Comparison of ENCODE assay signal across 30 cellular contexts in the genomic region with DNA sequence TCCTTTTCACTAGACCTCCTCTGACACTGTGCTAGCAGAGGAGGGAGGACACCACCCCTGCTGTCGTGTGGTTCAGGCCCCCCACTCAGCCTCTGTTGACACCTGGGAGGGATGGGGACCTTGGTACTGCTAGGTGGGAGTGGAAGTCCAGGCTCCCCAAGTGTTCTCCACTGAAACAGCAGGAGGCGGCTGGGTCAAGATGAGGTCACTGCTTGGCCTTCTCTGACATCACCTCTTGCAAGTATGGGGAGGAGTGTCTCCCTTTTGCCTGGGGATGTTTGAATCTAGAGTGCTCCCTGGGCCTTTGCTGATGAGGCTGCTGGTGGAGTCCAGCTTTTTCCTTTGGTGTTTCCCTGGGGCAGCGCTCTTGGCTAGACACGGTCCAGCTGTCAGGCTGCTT.
"Had no signal": no experiment of that assay in that cellular context is flagged by ENCODE, and none has a peak within 500 bp of the region (broad histone marks: within the 10 kb centered on the region; RNA-seq: fewer than 3 reads in every experiment).

No MANE protein-coding gene starts in this region.

- DNase-seq: activated B cell treated with CpG ODN at 0.5 μM for 24 hours; activated CD4-positive, alpha-beta memory T cell treated with anti-CD3 and anti-CD28 coated beads for 36 hours; activated CD4-positive, alpha-beta T cell treated with anti-CD3 and anti-CD28 coated beads for 4 hours; activated CD4-positive, alpha-beta T cell treated with anti-CD3 and anti-CD28 coated beads, Interleukin-2, amount 10 ng/mL, durations not matched to agents 24 days and 14 days; activated CD4-positive, alpha-beta T cell treated with anti-CD3 and anti-CD28 coated beads, Interleukin-2, amount 50 U/mL, for 1 hour; activated CD4-positive, alpha-beta T cell treated with anti-CD3 and anti-CD28 coated beads, Interleukin-2, amount 50 U/mL, for 4 hours; activated CD4-positive, CD25-positive, alpha-beta regulatory T cell treated with anti-CD3 and anti-CD28 coated beads, Interleukin-2, amount 50 U/mL, for 72 hours; activated CD8-positive, alpha-beta memory T cell treated with anti-CD3 and anti-CD28 coated beads, Interleukin-2, amount 50 U/mL, for 4 hours; activated CD8-positive, alpha-beta T cell treated with anti-CD3 and anti-CD28 coated beads for 36 hours; activated effector memory CD4-positive, alpha-beta T cell treated with Interleukin-2 at 50 U/mL for 16 hours; activated gamma-delta T cell; activated naive CD4-positive, alpha-beta T cell treated with anti-CD3 and anti-CD28 coated beads, Interleukin-2, amount 10 ng/mL, durations not matched to agents 7 days and 5 days; activated naive CD4-positive, alpha-beta T cell treated with Interleukin-2 at 50 U/mL for 16 hours; activated naive CD8-positive, alpha-beta T cell treated with anti-CD3 and anti-CD28 coated beads, Interleukin-2, amount 10 ng/mL, durations not matched to agents 7 days and 5 days; activated naive CD8-positive, alpha-beta T cell treated with anti-CD3 and anti-CD28 coated beads, Interleukin-2, amount 50 U/mL, for 24 hours; activated T-cell treated with anti-CD3 and anti-CD28 coated beads for 4 hours; activated T-cell treated with anti-CD3 and anti-CD28 coated beads, Interleukin-2, amount 50 U/mL, for 24 hours; activated T-cell treated with anti-CD3 and anti-CD28 coated beads, Interleukin-2, amount 50 U/mL, for 48 hours; amygdala; anterior cingulate cortex; caudate nucleus; cerebellar nuclear complex; T-helper 1 cell; T-helper 2 cell; T-helper 9 cell had no signal

- ATAC-seq: activated CD8-positive, alpha-beta T cell treated with anti-CD3 and anti-CD28 coated beads for 36 hours; activated naive CD8-positive, alpha-beta T cell treated with anti-CD3 and anti-CD28 coated beads, Interleukin-2, amount 50 U/mL, for 24 hours had no signal

- H3K4me3 ChIP-seq: ascending aorta, cardiac muscle cell had no signal

- H3K36me3 ChIP-seq: ascending aorta, cardiac muscle cell had no signal

- H3K27ac ChIP-seq: ascending aorta, cardiac muscle cell, VCaP had no signal

- H3K4me1 ChIP-seq: ascending aorta had no signal

- H3K9me3 ChIP-seq: ascending aorta had no signal

- FAIRE-seq: bronchial epithelial cell, TTC549 had no signal

- H3K27me3 ChIP-seq: ascending aorta, cardiac muscle cell had no signal
